ENCODE assay signal across 19 cellular contexts in the genomic region with DNA sequence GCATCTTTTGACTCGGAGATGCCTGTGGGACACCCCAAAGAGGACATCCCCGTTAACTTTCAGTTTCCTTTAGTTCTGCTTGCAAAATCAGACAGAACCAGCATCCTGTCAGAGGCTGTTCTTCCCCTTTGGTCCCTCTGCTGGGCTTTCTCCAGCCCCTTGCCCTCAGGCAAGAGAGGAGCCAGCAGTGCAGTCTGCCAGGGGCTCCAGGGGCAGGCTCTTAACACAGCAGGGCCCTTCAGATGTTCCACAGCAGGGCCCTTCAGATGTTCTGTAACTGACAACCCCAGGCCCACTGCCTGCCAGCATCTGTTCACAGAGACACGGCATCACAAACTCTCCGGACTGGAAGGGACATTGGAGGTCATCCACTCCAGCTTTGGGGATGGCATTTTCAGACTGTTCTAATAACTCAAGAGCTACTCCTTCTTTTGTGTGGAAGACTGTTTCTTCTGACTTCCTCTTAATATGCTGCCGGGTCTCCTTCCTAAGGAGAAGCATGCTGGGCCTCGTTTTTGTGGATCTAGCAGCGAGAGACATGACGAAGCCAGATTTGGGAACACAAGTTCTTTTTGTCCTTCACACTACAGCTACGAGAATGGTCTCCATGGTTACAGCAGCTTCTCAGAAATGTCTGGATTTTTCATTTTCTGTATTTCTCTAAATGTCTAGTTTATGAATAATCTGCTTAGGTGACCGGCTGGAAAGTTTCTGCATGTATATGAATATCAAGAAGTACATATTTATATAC. TPM values are rescaled to one million over a fixed set of nuclear protein-coding genes. Genes with fewer than 3 reads are reported as not detected.
A peak's percentile ranks its signal among the peaks of the same experiment; 100 is the strongest.
DNase-seq lines count a peak whose midpoint lies in the region; ATAC-seq and TF ChIP-seq lines count a peak whose summit lies in the region.
"Had no signal": no experiment of that assay in that cellular context is flagged by ENCODE, and none has a peak within 500 bp of the region (broad histone marks: within the 10 kb centered on the region; RNA-seq: fewer than 3 reads in every experiment).

No MANE protein-coding gene starts in this region.

- H3K27ac ChIP-seq in BLaER1 treated with 17β-estradiol and CSF1 and Interleukin-3, amounts not matched to agents 10 nM and 100 nM: peak overlapping the region in 4 of 11 experiments; percentile 23 to 51 (median 39); a peak in 6 of 22 replicates
- peak overlapping the region; percentile 42 for H3K27ac ChIP-seq in cingulate gyrus (ENCODE audit: low read depth, low read length)
- peak overlapping the region; percentile 99 for H3K27ac ChIP-seq in neutrophil
- H3K27ac ChIP-seq: A549 had no signal

- ATAC-seq in SK-N-SH treated with all-trans-retinoic acid at 6 μM for 48 hours: no peak
- ATAC-seq: A549, GM23338, Panc1 had no signal

- DNase-seq in NCI-H146 treated with DMSO at 0.1 percent for 48 hours (lab: John Stamatoyannopoulos, UW; ENCODE audit: unreplicated experiment): peak; percentile 55
- DNase-seq in HT-29 (ENCODE audit: low spot score): no peak
- no peak for DNase-seq in activated T-cell treated with anti-CD3 and anti-CD28 coated beads, Interleukin-2, amount 50 U/mL, for 1 hour
- DNase-seq in NCI-H1417 treated with DMSO at 0.1 percent for 48 hours (lab: John Stamatoyannopoulos, UW): no peak
- DNase-seq: CD4-positive, alpha-beta memory T cell; DMS79 treated with DMSO at 0.1 percent for 48 hours; GF-D8; NCI-H1694; NCI-H446 treated with DMSO at 0.1 percent for 48 hours; NCI-H774; Right ventricle myocardium superior had no signal

- peak overlapping the region in 3 of 11 experiments; percentile 5 to 24 (median 22); a peak in 5 of 22 replicates for H3K9ac ChIP-seq in BLaER1 treated with 17β-estradiol and CSF1 and Interleukin-3, amounts not matched to agents 10 nM and 100 nM

- peak; percentile 63 for TF ChIP-seq CTCF in neutrophil (IDR thresholded peaks at IDR 0.05)

- H3K4me3 ChIP-seq in BLaER1 treated with 17β-estradiol and CSF1 and Interleukin-3, amounts not matched to agents 10 nM and 100 nM: no peak overlapping the region
- H3K4me3 ChIP-seq in neutrophil (ENCODE audit: low read depth in 1 of 2, low read length in 1 of 2): peak overlapping the region; percentile 63 to 65
- H3K4me3 ChIP-seq: A549, GM23338 had no signal

- peak overlapping the region in 8 of 11 experiments; percentile 24 to 69 (median 57); a peak in 15 of 22 replicates for H3K4me2 ChIP-seq in BLaER1 treated with 17β-estradiol and CSF1 and Interleukin-3, amounts not matched to agents 10 nM and 100 nM
- H3K4me2 ChIP-seq: A549, GM23338 had no signal

- peaks cover 0 to 14% (median 0%) of the 10 kb centered on the region in 11 experiments; a peak in 2 of 22 replicates for H4K20me1 ChIP-seq in BLaER1 treated with 17β-estradiol and CSF1 and Interleukin-3, amounts not matched to agents 10 nM and 100 nM

- H3K27me3 ChIP-seq in BLaER1 treated with 17β-estradiol and CSF1 and Interleukin-3, amounts not matched to agents 10 nM and 100 nM: no peaks in the 10 kb centered on the region
- no peaks in the 10 kb centered on the region for H3K27me3 ChIP-seq in neutrophil

- no peaks in the 10 kb centered on the region for H3K36me3 ChIP-seq in BLaER1 treated with 17β-estradiol and CSF1 and Interleukin-3, amounts not matched to agents 10 nM and 100 nM
- peaks cover 51% of the 10 kb centered on the region for H3K36me3 ChIP-seq in neutrophil

- peaks cover 28 to 82% (median 55%) of the 10 kb centered on the region in 10 experiments for H3K4me1 ChIP-seq in BLaER1 treated with 17β-estradiol and CSF1 and Interleukin-3, amounts not matched to agents 10 nM and 100 nM
- peaks cover 92 to 93% of the 10 kb centered on the region in 2 experiments for H3K4me1 ChIP-seq in neutrophil (ENCODE audit: control insufficient read depth in 1 of 2, insufficient read depth in 1 of 2, low read depth in 1 of 2, low read length in 1 of 2)
- H3K4me1 ChIP-seq: A549 had no signal

- H3K9me3 ChIP-seq in BLaER1 treated with 17β-estradiol and CSF1 and Interleukin-3, amounts not matched to agents 10 nM and 100 nM (replicated peaks in 1 of 11): peaks cover 0 to 33% (median 9%) of the 10 kb centered on the region in 11 experiments; a peak in 12 of 22 replicates
- H3K9me3 ChIP-seq in neutrophil: no peaks in the 10 kb centered on the region
- H3K9me3 ChIP-seq: A549 had no signal

TF ChIP-seq in SK-N-SH treated with all-trans-retinoic acid at 6 μM for 48 hours, 23 proteins besides CTCF, POLR2A, EP300 and RAD21:
- TF ChIP-seq TCF4 (CRISPR knock-in tag; IDR thresholded peaks at IDR 0.05; ENCODE audit: borderline replicate concordance) (no peak), POU6F1 (CRISPR knock-in tag; IDR thresholded peaks at IDR 0.05; ENCODE audit: borderline replicate concordance, low read depth) (no peak), ZNF565 (CRISPR knock-in tag; conservative IDR thresholded peaks at IDR 0.05; ENCODE audit: low read depth) (no peak), PATZ1 (CRISPR knock-in tag; IDR thresholded peaks at IDR 0.05; ENCODE audit: borderline replicate concordance) (no peak), ZNF8 (CRISPR knock-in tag; IDR thresholded peaks at IDR 0.05) (no peak)

RNA-seq across cellular contexts. Expression of gene KY, which starts 51.8 kb away (rescaled TPM):
- not detected in 2 replicates for total RNA-seq in HT-29 (2014; rRNA removed; shearing (Covaris generic))
- total RNA-seq: CD4-positive, alpha-beta memory T cell; GM23338; HT1080 had no signal

Comparison
In these comparisons a context has a peak if more than half of its experiments do, and no peak if none do; other contexts are left out.
1. H3K4me3 ChIP-seq: peak in neutrophil (2 of 2); none in BLaER1 treated with 17β-estradiol and CSF1 and Interleukin-3, amounts not matched to agents 10 nM and 100 nM (0 of 10).